Comparison of ENCODE assay signal across 29 cellular contexts in the genomic region with DNA sequence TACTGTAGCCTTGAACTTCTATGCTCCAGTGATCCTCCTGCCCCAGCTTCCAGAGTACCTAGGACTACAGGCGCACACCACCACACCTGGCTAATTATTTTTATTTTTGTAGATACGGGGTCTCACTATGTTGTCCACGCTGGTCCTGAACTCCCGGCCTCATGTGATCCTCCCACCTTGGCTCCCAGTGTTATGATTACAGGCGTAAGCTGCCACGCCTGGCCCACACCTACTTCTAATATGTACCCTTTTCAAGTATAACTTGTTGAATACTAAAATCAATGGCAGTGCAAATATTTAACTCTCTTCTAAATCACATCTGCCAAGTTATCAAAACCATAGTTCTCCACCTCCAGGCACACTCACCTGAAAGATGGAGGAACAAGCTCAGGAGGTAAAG.
"Had no signal": no experiment of that assay in that cellular context is flagged by ENCODE, and none has a peak within 500 bp of the region (broad histone marks: within the 10 kb centered on the region; RNA-seq: fewer than 3 reads in every experiment).

No MANE protein-coding gene starts in this region.

- H3K27me3 Mint-ChIP-seq: progenitor cell of endocrine pancreas; stimulated activated naive CD8-positive, alpha-beta T cell treated with anti-CD3 and anti-CD28 coated beads, Interleukin-15, amount 100 ng/mL, for 72 hours; type B pancreatic cell had no signal

- H3K36me3 ChIP-seq: neural progenitor cell, ovary had no signal

- H3K4me2 ChIP-seq: neural progenitor cell had no signal

- H3K79me2 ChIP-seq: parathyroid adenoma had no signal

- H3K27ac ChIP-seq: neural progenitor cell, ovary, parathyroid adenoma, psoas muscle, right lobe of liver, sigmoid colon, suprapubic skin, testis, tibial artery, transverse colon, vagina had no signal

- ATAC-seq: natural killer cell; psoas muscle; right cardiac atrium; right lobe of liver; stimulated activated effector memory CD8-positive, alpha-beta T cell treated with anti-CD3 and anti-CD28 coated beads, Interleukin-12 subunit alpha, Interleukin-12 subunit beta, amount 100 ng/mL, for 72 hours; stimulated activated naive CD8-positive, alpha-beta T cell treated with anti-CD3 and anti-CD28 coated beads, Interleukin-15, amount 100 ng/mL, for 72 hours; stimulated activated naive CD8-positive, alpha-beta T cell treated with anti-CD3 and anti-CD28 coated beads, Interleukin-15, Interleukin-2, amounts not matched to agents 100 U/mL and 50 U/mL, for 24 hours had no signal

- H3K27ac Mint-ChIP-seq: nephron; neural progenitor cell; progenitor cell of endocrine pancreas; stimulated activated effector memory CD8-positive, alpha-beta T cell treated with anti-CD3 and anti-CD28 coated beads, Interleukin-12 subunit alpha, Interleukin-12 subunit beta, amount 100 ng/mL, for 72 hours; type B pancreatic cell had no signal

- H3K9ac ChIP-seq: neural progenitor cell, parathyroid adenoma had no signal

- H3K4me3 Mint-ChIP-seq: natural killer cell; nephron; neural progenitor cell; stimulated activated effector memory CD8-positive, alpha-beta T cell treated with anti-CD3 and anti-CD28 coated beads, Interleukin-12 subunit alpha, Interleukin-12 subunit beta, amount 100 ng/mL, for 72 hours; stimulated activated naive CD8-positive, alpha-beta T cell treated with anti-CD3 and anti-CD28 coated beads, Interleukin-15, amount 100 ng/mL, for 72 hours; type B pancreatic cell had no signal

- H3K4me3 ChIP-seq: neural progenitor cell, ovary, psoas muscle, right lobe of liver, sigmoid colon, suprapubic skin, testis, tibial artery, transverse colon, vagina had no signal

- H3K9me3 ChIP-seq: ovary, psoas muscle, right lobe of liver, sigmoid colon, suprapubic skin, testis, tibial artery, transverse colon, vagina had no signal

- H3K4me1 Mint-ChIP-seq: natural killer cell; stimulated activated effector memory CD8-positive, alpha-beta T cell treated with anti-CD3 and anti-CD28 coated beads, Interleukin-12 subunit alpha, Interleukin-12 subunit beta, amount 100 ng/mL, for 72 hours; stimulated activated naive CD8-positive, alpha-beta T cell treated with anti-CD3 and anti-CD28 coated beads, Interleukin-15, amount 100 ng/mL, for 72 hours had no signal

- DNase-seq: natural killer cell; occipital lobe; ovary; posterior cingulate gyrus; psoas muscle; right cardiac atrium; right lobe of liver; sigmoid colon; small intestine; stimulated activated CD4-positive, alpha-beta T cell treated with anti-CD3 and anti-CD28 coated beads, Interleukin-15, amount 100 ng/mL, for 24 hours; stimulated activated CD4-positive, alpha-beta T cell treated with anti-CD3 and anti-CD28 coated beads, Interleukin-2, amount 100 ng/mL, for 24 hours; stimulated activated CD4-positive, alpha-beta T cell treated with anti-CD3 and anti-CD28 coated beads, Interleukin-2, amount 100 ng/mL, for 48 hours; stimulated activated CD4-positive, alpha-beta T cell treated with anti-CD3 and anti-CD28 coated beads, Interleukin-4, amount 100 ng/mL, for 24 hours; stimulated activated naive CD4-positive, alpha-beta T cell; stimulated activated naive CD8-positive, alpha-beta T cell treated with anti-CD3 and anti-CD28 coated beads, Interleukin-15, amount 100 ng/mL, for 72 hours; stimulated activated naive CD8-positive, alpha-beta T cell treated with anti-CD3 and anti-CD28 coated beads, Interleukin-15, Interleukin-2, amounts not matched to agents 100 U/mL and 50 U/mL, for 24 hours; substantia nigra; testis; tibial artery; transverse colon had no signal

- H2AFZ ChIP-seq: neural progenitor cell, parathyroid adenoma had no signal

- H3K27me3 ChIP-seq: neural progenitor cell, ovary, right lobe of liver, sigmoid colon, suprapubic skin, testis, tibial artery, transverse colon, vagina had no signal

- FAIRE-seq: small intestine, urothelium cell line had no signal

- H3K9me3 Mint-ChIP-seq: natural killer cell; nephron; neural progenitor cell; stimulated activated effector memory CD8-positive, alpha-beta T cell treated with anti-CD3 and anti-CD28 coated beads, Interleukin-12 subunit alpha, Interleukin-12 subunit beta, amount 100 ng/mL, for 72 hours; stimulated activated naive CD8-positive, alpha-beta T cell treated with anti-CD3 and anti-CD28 coated beads, Interleukin-15, amount 100 ng/mL, for 72 hours had no signal

- H3K4me1 ChIP-seq: neural progenitor cell, parathyroid adenoma had no signal
